Comparison of ENCODE assay signal across 1 cellular context in the genomic region with DNA sequence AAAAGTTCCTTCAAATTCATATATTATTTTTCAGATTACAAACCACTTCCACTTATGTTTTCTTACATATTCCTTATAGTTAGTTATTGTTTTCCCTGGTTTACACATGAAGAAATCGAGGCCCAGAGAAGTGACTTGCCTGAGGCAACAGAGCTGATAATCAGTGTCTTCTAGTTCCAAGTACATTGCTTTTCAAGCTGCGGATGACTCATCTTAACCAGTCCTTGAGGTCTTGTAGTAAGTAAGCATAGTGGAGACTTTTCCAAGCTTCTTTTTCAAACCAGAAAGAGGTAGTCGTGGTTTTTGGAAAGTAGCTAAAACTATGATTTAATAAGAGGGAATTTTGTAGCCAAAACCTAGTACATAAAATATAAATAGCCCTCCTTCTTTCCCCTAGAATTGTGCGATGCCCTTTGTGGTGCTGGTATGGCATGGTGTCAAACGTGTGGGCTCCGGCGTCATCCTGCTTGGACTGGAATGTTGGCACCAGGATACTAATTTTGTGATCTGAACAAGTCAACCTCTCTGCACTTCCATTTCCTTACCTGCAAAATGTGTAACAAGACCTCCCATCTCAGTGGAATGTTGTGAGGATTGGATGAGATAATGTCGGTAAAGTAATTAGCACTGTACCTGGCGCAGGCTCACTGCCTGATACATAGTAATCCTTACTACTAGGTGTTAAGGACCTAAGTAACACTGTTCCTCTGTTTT.
TF ChIP-seq lines count a peak whose summit lies in the region.

No MANE protein-coding gene starts in this region.

TF ChIP-seq in GM12878, 131 proteins besides CTCF, POLR2A, EP300 and RAD21 (continued from another document):
- TF ChIP-seq SMARCA5 (IDR thresholded peaks at IDR 0.05) (no peak), KAT2A (conservative IDR thresholded peaks at IDR 0.05; ENCODE audit: control insufficient read depth, low read depth, low read length) (no peak), JUNB (IDR thresholded peaks at IDR 0.05) (no peak), TCF3 (IDR thresholded peaks at IDR 0.05; ENCODE audit: borderline replicate concordance, insufficient read depth, low read depth, low read length) (no peak), STAT3 (IDR thresholded peaks at IDR 0.05; ENCODE audit: low read depth, low read length) (no peak), RFX5 (IDR thresholded peaks at IDR 0.05; ENCODE audit: low read depth, low read length) (no peak), RAD51 (IDR thresholded peaks at IDR 0.05) (no peak), HDAC2 (IDR thresholded peaks at IDR 0.05) (no peak), IKZF2 (IDR thresholded peaks at IDR 0.05) (no peak)
- TF ChIP-seq, protein P1, sequence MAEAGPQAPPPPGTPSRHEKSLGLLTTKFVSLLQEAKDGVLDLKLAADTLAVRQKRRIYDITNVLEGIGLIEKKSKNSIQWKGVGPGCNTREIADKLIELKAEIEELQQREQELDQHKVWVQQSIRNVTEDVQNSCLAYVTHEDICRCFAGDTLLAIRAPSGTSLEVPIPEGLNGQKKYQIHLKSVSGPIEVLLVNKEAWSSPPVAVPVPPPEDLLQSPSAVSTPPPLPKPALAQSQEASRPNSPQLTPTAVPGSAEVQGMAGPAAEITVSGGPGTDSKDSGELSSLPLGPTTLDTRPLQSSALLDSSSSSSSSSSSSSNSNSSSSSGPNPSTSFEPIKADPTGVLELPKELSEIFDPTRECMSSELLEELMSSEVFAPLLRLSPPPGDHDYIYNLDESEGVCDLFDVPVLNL (IDR thresholded peaks at IDR 0.05; ENCODE audit: low read depth, low read length) = no peak
